Comparison of ENCODE assay signal across 8 cellular contexts in the genomic region with DNA sequence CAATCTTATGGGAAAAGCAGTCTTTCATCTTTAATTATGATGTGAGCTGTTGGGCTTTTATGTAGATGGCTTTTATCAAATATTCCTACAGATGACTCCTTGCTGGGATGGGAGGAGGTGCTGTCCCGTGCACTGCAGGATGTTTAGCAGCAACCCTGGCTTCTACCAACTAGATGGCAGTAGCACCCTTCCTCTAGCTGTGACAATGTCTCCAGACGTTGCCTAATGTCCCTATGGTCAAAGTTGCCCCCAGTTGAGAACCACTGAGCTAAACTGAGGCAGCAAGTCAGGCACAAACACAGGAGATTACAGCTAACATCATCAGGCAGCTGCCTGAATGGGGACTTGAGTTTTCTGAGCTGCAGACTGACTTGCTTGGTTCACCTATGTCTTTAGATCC.
DNase-seq lines count a peak whose midpoint lies in the region; ATAC-seq and TF ChIP-seq lines count a peak whose summit lies in the region.

No MANE protein-coding gene starts in this region.

- peak; percentile 7 for DNase-seq in HPDE6-E6E7 (ENCODE audit: extremely low spot score)
- peak; percentile 50 for DNase-seq in brain microvascular endothelial cell
- peak in 2 of 3 donors; percentile 26 to 40 for DNase-seq in mucosa of descending colon
- DNase-seq in DMS153 (lab: John Stamatoyannopoulos, UW) = no peak
- DNase-seq in activated CD4-positive, alpha-beta T cell treated with anti-CD3 and anti-CD28 coated beads for 4 hours = no peak
- DNase-seq in occipital lobe (lab: John Stamatoyannopoulos, UW) = no peak

- peak; percentile 79 for TF ChIP-seq CTCF in GM12873 (IDR thresholded peaks at IDR 0.05; ENCODE audit: insufficient read depth, low read depth, low read length, missing control alignments)
- TF ChIP-seq CTCF in brain microvascular endothelial cell (IDR thresholded peaks at IDR 0.05; ENCODE audit: low read depth, low read length, missing control alignments) = peak; percentile 85
- no peak for TF ChIP-seq CTCF in mucosa of descending colon (IDR thresholded peaks at IDR 0.05)

- H3K4me3 ChIP-seq in brain microvascular endothelial cell (ENCODE audit: low read depth, low read length) (no peak overlapping the region), mucosa of descending colon (no peak overlapping the region)

- no peaks in the 10 kb centered on the region for H3K9me3 ChIP-seq in mucosa of descending colon

- intact Hi-C loops in mucosa of descending colon (cut with DNase I, micrococcal nuclease) = no loop called here

- no peaks in the 10 kb centered on the region for H3K36me3 ChIP-seq in brain microvascular endothelial cell (replicated peaks)
- no peaks in the 10 kb centered on the region for H3K36me3 ChIP-seq in mucosa of descending colon (ENCODE audit: low read depth)

- ATAC-seq in mucosa of descending colon (peak; percentile 62), HG02884 (IDR thresholded peaks at IDR 0.05; ENCODE audit: unreplicated experiment) (no peak)

- H3K27ac ChIP-seq in brain microvascular endothelial cell = no peak overlapping the region

- H3K27me3 ChIP-seq in brain microvascular endothelial cell (replicated peaks) = no peaks in the 10 kb centered on the region

- no peaks in the 10 kb centered on the region for H3K4me1 ChIP-seq in mucosa of descending colon (ENCODE audit: low read depth)

- in situ Hi-C loops in brain microvascular endothelial cell (cut with HindIII; ENCODE audit: low pct_ligation_motif_present, low sequenced_read_pairs) = no loop called here

Comparison
In these comparisons a context has a peak if more than half of its experiments do, and no peak if none do; other contexts are left out.
1. DNase-seq: peak in HPDE6-E6E7 (single experiment), brain microvascular endothelial cell (single experiment) and mucosa of descending colon (2 of 3); none in DMS153 (single experiment), activated CD4-positive, alpha-beta T cell treated with anti-CD3 and anti-CD28 coated beads for 4 hours (0 of 2) and occipital lobe (single experiment).